13 cellular contexts compared by ENCODE assay signal in the genomic region with DNA sequence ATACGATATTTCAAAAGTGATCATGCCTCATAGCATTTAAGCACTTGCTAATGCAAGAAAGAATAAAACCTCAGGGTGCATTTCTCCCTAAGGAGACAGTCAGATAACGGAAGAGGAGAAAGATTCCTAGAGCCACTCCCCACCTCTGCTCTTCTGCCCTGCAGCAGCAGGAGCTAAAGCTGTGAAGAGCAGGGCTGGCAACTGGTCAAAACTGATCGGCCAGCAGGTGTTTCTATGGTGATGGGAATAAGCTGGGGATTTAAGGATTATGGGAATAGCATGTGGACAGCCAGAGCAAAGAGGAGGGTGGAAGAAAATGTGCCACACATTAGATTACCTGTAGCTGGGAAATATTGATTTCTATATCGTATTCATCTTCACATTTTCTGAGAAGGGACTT.
"Had no signal": no experiment of that assay in that cellular context is flagged by ENCODE, and none has a peak within 500 bp of the region (broad histone marks: within the 10 kb centered on the region; RNA-seq: fewer than 3 reads in every experiment).

No MANE protein-coding gene starts in this region.

- H3K4me1 Mint-ChIP-seq: activated naive CD8-positive, alpha-beta T cell treated with anti-CD3 and anti-CD28 coated beads, Interleukin-2, amount 50 U/mL, for 24 hours; memory B cell; stimulated activated naive B cell treated with anti-CD40 and anti-IgM and Interleukin-4, amounts not matched to agents 10 μg/mL and 1 μg/mL and 100 μg/mL, for 72 hours had no signal

- H3K27me3 ChIP-seq: left lung, sigmoid colon had no signal

- H3K9me3 Mint-ChIP-seq: type B pancreatic cell had no signal

- H3K36me3 ChIP-seq: esophagus muscularis mucosa, left lung, sigmoid colon had no signal

- H3K27ac Mint-ChIP-seq: activated CD8-positive, alpha-beta T cell treated with anti-CD3 and anti-CD28 coated beads for 36 hours; activated naive CD8-positive, alpha-beta T cell treated with anti-CD3 and anti-CD28 coated beads, Interleukin-2, amount 50 U/mL, for 24 hours; memory B cell; natural killer cell treated with Interleukin-12 subunit alpha and Interleukin-12 subunit beta and Interleukin-15 and Interleukin-18, amount 100 ng/mL, for 72 hours; stimulated activated naive B cell treated with anti-CD40 and anti-IgM and Interleukin-4, amounts not matched to agents 10 μg/mL and 1 μg/mL and 100 μg/mL, for 72 hours; type B pancreatic cell had no signal

- H3K4me3 Mint-ChIP-seq: activated CD8-positive, alpha-beta T cell treated with anti-CD3 and anti-CD28 coated beads for 36 hours; activated naive CD8-positive, alpha-beta T cell treated with anti-CD3 and anti-CD28 coated beads, Interleukin-2, amount 50 U/mL, for 24 hours; memory B cell; natural killer cell treated with Interleukin-12 subunit alpha and Interleukin-12 subunit beta and Interleukin-15 and Interleukin-18, amount 100 ng/mL, for 72 hours; stimulated activated naive B cell treated with anti-CD40 and anti-IgM and Interleukin-4, amounts not matched to agents 10 μg/mL and 1 μg/mL and 100 μg/mL, for 72 hours; type B pancreatic cell had no signal

- DNase-seq: activated CD8-positive, alpha-beta memory T cell treated with anti-CD3 and anti-CD28 coated beads, Interleukin-2, amount 50 U/mL, for 4 hours; activated CD8-positive, alpha-beta T cell treated with anti-CD3 and anti-CD28 coated beads for 36 hours; activated naive CD4-positive, alpha-beta T cell treated with Interleukin-2 at 50 U/mL for 16 hours; activated naive CD8-positive, alpha-beta T cell treated with anti-CD3 and anti-CD28 coated beads, Interleukin-2, amount 50 U/mL, for 24 hours; dorsolateral prefrontal cortex; left lung; sigmoid colon; stimulated activated CD4-positive, alpha-beta T cell treated with anti-CD3 and anti-CD28 coated beads, Interleukin-2, amount 100 ng/mL, for 24 hours; stimulated activated naive B cell treated with anti-CD40 and anti-IgM and Interleukin-4, amounts not matched to agents 10 μg/mL and 1 μg/mL and 100 μg/mL, for 72 hours had no signal

- H3K4me1 ChIP-seq: esophagus muscularis mucosa, left lung, sigmoid colon had no signal

- H3K27ac ChIP-seq: dorsolateral prefrontal cortex, esophagus muscularis mucosa, left lung, sigmoid colon had no signal

- H3K4me3 ChIP-seq: dorsolateral prefrontal cortex, esophagus muscularis mucosa, left lung, sigmoid colon had no signal

- H3K36me3 Mint-ChIP-seq: memory B cell; stimulated activated naive B cell treated with anti-CD40 and anti-IgM and Interleukin-4, amounts not matched to agents 10 μg/mL and 1 μg/mL and 100 μg/mL, for 72 hours; type B pancreatic cell had no signal
